19 cellular contexts compared by ENCODE assay signal in the genomic region with DNA sequence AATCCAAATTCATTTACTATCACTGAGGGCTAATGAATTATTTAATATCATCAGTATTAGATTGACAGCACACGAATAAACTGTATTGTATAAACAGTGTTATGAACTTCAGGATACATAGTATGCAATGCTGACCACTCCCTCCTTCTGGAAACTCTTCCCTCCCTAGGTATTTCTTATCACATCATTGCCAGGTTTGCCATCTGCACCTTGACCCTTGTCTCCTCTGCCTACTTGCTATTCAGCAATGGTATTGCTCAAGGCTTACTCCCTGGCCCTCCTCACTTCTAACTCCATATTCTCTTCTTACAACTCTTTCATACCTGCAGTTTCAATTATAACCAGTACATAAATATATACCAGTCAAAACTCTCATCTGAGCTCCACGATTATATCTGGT. TPM values are rescaled to one million over a fixed set of nuclear protein-coding genes. Genes with fewer than 3 reads are reported as not detected.
DNase-seq lines count a peak whose midpoint lies in the region; ATAC-seq, FAIRE-seq and TF ChIP-seq lines count a peak whose summit lies in the region.
"Had no signal": no experiment of that assay in that cellular context is flagged by ENCODE, and none has a peak within 500 bp of the region (broad histone marks: within the 10 kb centered on the region; RNA-seq: fewer than 3 reads in every experiment).

No MANE protein-coding gene starts in this region.

- no peaks in the 10 kb centered on the region for H3K9me3 ChIP-seq in CD4-positive, alpha-beta T cell (ENCODE audit: control insufficient read depth, low read length)
- no peaks in the 10 kb centered on the region for H3K9me3 ChIP-seq in tibial nerve
- H3K9me3 ChIP-seq: BLaER1 had no signal

- no peak overlapping the region for H3K4me3 Mint-ChIP-seq in stimulated activated effector memory CD8-positive, alpha-beta T cell treated with anti-CD3 and anti-CD28 coated beads, Interleukin-12 subunit alpha, Interleukin-12 subunit beta, amount 100 ng/mL, for 72 hours
- no peak overlapping the region for H3K4me3 Mint-ChIP-seq in CD4-positive, alpha-beta T cell
- H3K4me3 Mint-ChIP-seq: CD14-positive monocyte; CD8-positive, alpha-beta T cell; H9 had no signal

- no peaks in the 10 kb centered on the region for H3K27me3 ChIP-seq in CD4-positive, alpha-beta T cell (ENCODE audit: control insufficient read depth, insufficient read depth, low read length)
- H3K27me3 ChIP-seq in tibial nerve, result no peaks in the 10 kb centered on the region
- H3K27me3 ChIP-seq: BLaER1 had no signal

- TF ChIP-seq EP300 in tibial nerve (IDR thresholded peaks at IDR 0.05), result no peak

- no peak overlapping the region for H3K4me3 ChIP-seq in tibial nerve
- H3K4me3 ChIP-seq: BLaER1 had no signal

- POLR2A ChIA-PET in CD4-positive, alpha-beta T cell (lab: Charles Lee), result no interaction called here

- no peak overlapping the region for H3K27ac ChIP-seq in CD4-positive, alpha-beta T cell (ENCODE audit: low read depth, low read length)
- no peak overlapping the region for H3K27ac ChIP-seq in tibial nerve
- H3K27ac ChIP-seq: BLaER1 had no signal

- CTCF ChIA-PET in CD4-positive, alpha-beta T cell (lab: Charles Lee), result no interaction called here

- FAIRE-seq in colon (lab: Jason Lieb, UNC), result peak; percentile 47
- FAIRE-seq: GM19239, H1, HepG2 had no signal

- H3K4me1 Mint-ChIP-seq in stimulated activated effector memory CD8-positive, alpha-beta T cell treated with anti-CD3 and anti-CD28 coated beads, Interleukin-12 subunit alpha, Interleukin-12 subunit beta, amount 100 ng/mL, for 72 hours, result peaks cover 14% of the 10 kb centered on the region
- H3K4me1 Mint-ChIP-seq in CD4-positive, alpha-beta T cell (ENCODE audit: low read depth), result peaks cover 7% of the 10 kb centered on the region
- H3K4me1 Mint-ChIP-seq: CD14-positive monocyte, H9 had no signal

- DNase-seq in LoVo (ENCODE audit: low spot score), result peak; percentile 10
- DNase-seq in left colon, result peak; percentile 35 to 64
- no peak for DNase-seq in stimulated activated effector memory CD8-positive, alpha-beta T cell treated with anti-CD3 and anti-CD28 coated beads, Interleukin-12 subunit alpha, Interleukin-12 subunit beta, amount 100 ng/mL, for 72 hours (ENCODE audit: low spot score in 2 of 2)
- DNase-seq in cerebellar cortex (ENCODE audit: low spot score), result no peak
- no peak for DNase-seq in CD4-positive, alpha-beta T cell
- no peak for DNase-seq in tibial nerve (ENCODE audit: low spot score in 2 of 2)
- DNase-seq: 8988T; Calu3; CD8-positive, alpha-beta T cell; DMS79 treated with DMSO at 0.1 percent for 48 hours; GF-D8; H9 had no signal

- H3K27me3 Mint-ChIP-seq in CD4-positive, alpha-beta T cell, result no peaks in the 10 kb centered on the region

- WGBS in tibial nerve, 2 donors, result 86 to 88% methylated on average over 2 of the region's 2 CpGs

- H3K9me3 Mint-ChIP-seq in stimulated activated effector memory CD8-positive, alpha-beta T cell treated with anti-CD3 and anti-CD28 coated beads, Interleukin-12 subunit alpha, Interleukin-12 subunit beta, amount 100 ng/mL, for 72 hours, result no peaks in the 10 kb centered on the region
- H3K9me3 Mint-ChIP-seq in CD4-positive, alpha-beta T cell, result no peaks in the 10 kb centered on the region
- H3K9me3 Mint-ChIP-seq: CD8-positive, alpha-beta T cell; H9 had no signal

- H3K4me1 ChIP-seq in tibial nerve, result peaks cover 0 to 5% (median 0%) of the 10 kb centered on the region in 4 donors
- H3K4me1 ChIP-seq: BLaER1 had no signal

- peaks cover 0 to 29% (median 0%) of the 10 kb centered on the region in 3 donors for H3K36me3 ChIP-seq in tibial nerve

- ATAC-seq in left colon (peak; percentile 100), GM19035 (IDR thresholded peaks at IDR 0.05; ENCODE audit: unreplicated experiment) (no peak)
- ATAC-seq in stimulated activated effector memory CD8-positive, alpha-beta T cell treated with anti-CD3 and anti-CD28 coated beads, Interleukin-12 subunit alpha, Interleukin-12 subunit beta, amount 100 ng/mL, for 72 hours, result no peak
- ATAC-seq in CD4-positive, alpha-beta T cell (ENCODE audit: poor library complexity), result no peak
- ATAC-seq: CD8-positive, alpha-beta T cell; HepG2 had no signal

- intact Hi-C loops in left colon (cut with DNase I, micrococcal nuclease), result no loop called here
- intact Hi-C loops in CD4-positive, alpha-beta T cell (cut with DNase I, micrococcal nuclease), result no loop called here

- no peak for TF ChIP-seq POLR2A in tibial nerve (IDR thresholded peaks at IDR 0.05)

- no peak for TF ChIP-seq CTCF in CD4-positive, alpha-beta T cell (IDR thresholded peaks at IDR 0.05)
- no peak for TF ChIP-seq CTCF in tibial nerve (IDR thresholded peaks at IDR 0.05)

- peak overlapping the region; percentile 6 for H3K27ac Mint-ChIP-seq in stimulated activated effector memory CD8-positive, alpha-beta T cell treated with anti-CD3 and anti-CD28 coated beads, Interleukin-12 subunit alpha, Interleukin-12 subunit beta, amount 100 ng/mL, for 72 hours
- no peak overlapping the region for H3K27ac Mint-ChIP-seq in CD4-positive, alpha-beta T cell
- H3K27ac Mint-ChIP-seq: CD14-positive monocyte; CD8-positive, alpha-beta T cell; H9 had no signal

- H3K36me3 Mint-ChIP-seq in stimulated activated effector memory CD8-positive, alpha-beta T cell treated with anti-CD3 and anti-CD28 coated beads, Interleukin-12 subunit alpha, Interleukin-12 subunit beta, amount 100 ng/mL, for 72 hours, result peaks cover 70% of the 10 kb centered on the region
- peaks cover 92% of the 10 kb centered on the region for H3K36me3 Mint-ChIP-seq in CD4-positive, alpha-beta T cell (ENCODE audit: low read depth)

RNA-seq across cellular contexts. Expression of gene ATP8A1, which starts 38.9 kb away (rescaled TPM):
- 10 to 100 TPM; 64.7 to 70.5 TPM for total RNA-seq in left colon
- 10 to 100 TPM; 44.9 to 45.5 TPM for total RNA-seq in CD4-positive, alpha-beta T cell
- total RNA-seq in tibial nerve, result 10 to 100 TPM; 57.9 to 79.7 (median 64.9) TPM

Comparison
In these comparisons a context has a peak if more than half of its experiments do, and no peak if none do; other contexts are left out.
1. DNase-seq: peak in LoVo (single experiment) and left colon (2 of 2); none in stimulated activated effector memory CD8-positive, alpha-beta T cell treated with anti-CD3 and anti-CD28 coated beads, Interleukin-12 subunit alpha, Interleukin-12 subunit beta, amount 100 ng/mL, for 72 hours (0 of 2), cerebellar cortex (single experiment), CD4-positive, alpha-beta T cell (0 of 10) and tibial nerve (0 of 2).